In genomic region chr16:28200661-28201060, GRCh38 we compare ENCODE assay signal across 23 cellular contexts. TPM values are rescaled to one million over a fixed set of nuclear protein-coding genes. Genes with fewer than 3 reads are reported as not detected.
DNase-seq lines count a peak whose midpoint lies in the region; ATAC-seq, FAIRE-seq and TF ChIP-seq lines count a peak whose summit lies in the region.
"Had no signal": no experiment of that assay in that cellular context is flagged by ENCODE, and none has a peak within 500 bp of the region (broad histone marks: within the 10 kb centered on the region; RNA-seq: fewer than 3 reads in every experiment).

No MANE protein-coding gene starts in this region.

- no peak overlapping the region for H3K4me3 Mint-ChIP-seq in activated CD4-positive, alpha-beta T cell treated with anti-CD3 and anti-CD28 coated beads for 36 hours
- H3K4me3 Mint-ChIP-seq in nephron progenitor cell: no peak overlapping the region
- H3K4me3 Mint-ChIP-seq: natural killer cell; T-helper 1 cell treated with Interleukin-12 subunit alpha and Interleukin-12 subunit beta and Interleukin-4 antibody, amounts not matched to agents 30 μg/mL and 1 μg/mL, for 36 hours had no signal

- H3K36me3 Mint-ChIP-seq in activated CD4-positive, alpha-beta T cell treated with anti-CD3 and anti-CD28 coated beads for 36 hours (ENCODE audit: low read depth): peaks cover 33% of the 10 kb centered on the region
- peaks cover 11 to 31% of the 10 kb centered on the region in 2 donors for H3K36me3 Mint-ChIP-seq in activated naive CD4-positive, alpha-beta T cell treated with anti-CD3 and anti-CD28 coated beads, Interleukin-2, amount 50 U/mL, for 72 hours
- peaks cover 36% of the 10 kb centered on the region for H3K36me3 Mint-ChIP-seq in nephron progenitor cell (ENCODE audit: low read depth)
- H3K36me3 Mint-ChIP-seq: natural killer cell had no signal

- H3K27me3 ChIP-seq in left ventricle myocardium inferior (ENCODE audit: low read depth): no peaks in the 10 kb centered on the region
- H3K27me3 ChIP-seq: BLaER1 treated with 17β-estradiol and CSF1 and Interleukin-3, amounts not matched to agents 10 nM and 100 nM; heart right ventricle; testis had no signal

- H3K27ac ChIP-seq in left ventricle myocardium inferior (replicated peaks): no peak overlapping the region
- H3K27ac ChIP-seq: BLaER1 treated with 17β-estradiol and CSF1 and Interleukin-3, amounts not matched to agents 10 nM and 100 nM; heart right ventricle; psoas muscle; testis had no signal

- CTCF ChIA-PET in activated CD4-positive, alpha-beta T cell treated with anti-CD3 and anti-CD28 coated beads for 36 hours (lab: Charles Lee): interaction anchor here (0.7 kb wide), 1 partner anchor 14 kb away, joined by 4 read pairs; no protein-coding TSS in a partner anchor

- no peak for FAIRE-seq in GM12892 (lab: Jason Lieb, UNC)

- no peaks in the 10 kb centered on the region for H3K27me3 Mint-ChIP-seq in activated CD4-positive, alpha-beta T cell treated with anti-CD3 and anti-CD28 coated beads for 36 hours
- H3K27me3 Mint-ChIP-seq in nephron progenitor cell (ENCODE audit: low read depth, poor library complexity): no peaks in the 10 kb centered on the region

- no peak for TF ChIP-seq CTCF in nephron progenitor cell (IDR thresholded peaks at IDR 0.05)
- TF ChIP-seq CTCF in left ventricle myocardium inferior (IDR thresholded peaks at IDR 0.05; ENCODE audit: borderline replicate concordance): no peak

- H3K9me3 ChIP-seq in left ventricle myocardium inferior (replicated peaks): no peaks in the 10 kb centered on the region
- H3K9me3 ChIP-seq: BLaER1 treated with 17β-estradiol and CSF1 and Interleukin-3, amounts not matched to agents 10 nM and 100 nM; heart right ventricle; psoas muscle; testis had no signal

- no peak for DNase-seq in activated CD4-positive, alpha-beta T cell treated with anti-CD3 and anti-CD28 coated beads for 36 hours
- DNase-seq in activated CD4-positive, alpha-beta T cell treated with anti-CD3 and anti-CD28 coated beads for 4 hours: no peak
- DNase-seq in GM12892 (ENCODE audit: insufficient read length) (no peak), nephron progenitor cell (no peak), left ventricle myocardium inferior (no peak), H4 (ENCODE audit: low spot score) (no peak), middle frontal gyrus (ENCODE audit: extremely low spot score, low spot score) (no peak)
- DNase-seq in activated naive CD4-positive, alpha-beta T cell treated with anti-CD3 and anti-CD28 coated beads, Interleukin-2, amount 50 U/mL, for 72 hours (ENCODE audit: low spot score in 2 of 2): no peak
- DNase-seq: activated T-cell treated with anti-CD3 and anti-CD28 coated beads for 4 hours, DMS79, heart right ventricle, natural killer cell, NCI-H1092 treated with DMSO at 0.1 percent for 48 hours, NCI-H2107, NCI-H69, OCI-M1, psoas muscle, SIG-M5, testis had no signal

- H3K4me1 ChIP-seq in left ventricle myocardium inferior: peaks cover 15% of the 10 kb centered on the region
- H3K4me1 ChIP-seq: testis had no signal

- no peaks in the 10 kb centered on the region for H3K9me3 Mint-ChIP-seq in activated CD4-positive, alpha-beta T cell treated with anti-CD3 and anti-CD28 coated beads for 36 hours (ENCODE audit: low read depth)
- no peaks in the 10 kb centered on the region for H3K9me3 Mint-ChIP-seq in activated naive CD4-positive, alpha-beta T cell treated with anti-CD3 and anti-CD28 coated beads, Interleukin-2, amount 50 U/mL, for 72 hours
- no peaks in the 10 kb centered on the region for H3K9me3 Mint-ChIP-seq in nephron progenitor cell
- H3K9me3 Mint-ChIP-seq: natural killer cell; T-helper 1 cell treated with Interleukin-12 subunit alpha and Interleukin-12 subunit beta and Interleukin-4 antibody, amounts not matched to agents 30 μg/mL and 1 μg/mL, for 36 hours had no signal

- no peak overlapping the region for H3K4me3 ChIP-seq in left ventricle myocardium inferior
- H3K4me3 ChIP-seq: BLaER1 treated with 17β-estradiol and CSF1 and Interleukin-3, amounts not matched to agents 10 nM and 100 nM; heart right ventricle; psoas muscle; skin epidermis; testis had no signal

- POLR2A ChIA-PET in activated CD4-positive, alpha-beta T cell treated with anti-CD3 and anti-CD28 coated beads for 36 hours (lab: Charles Lee): interaction anchor here (0.8 kb wide), 1 partner anchor 62 kb away, joined by 3 read pairs; no protein-coding TSS in a partner anchor

- 0 out of 2 replicates have a peak, but pooled peaks have one; percentile 29 for TF ChIP-seq POLR2A in GM12892 (IDR thresholded peaks at IDR 0.05; ENCODE audit: low read depth, low read length)

- H3K4me1 Mint-ChIP-seq in activated CD4-positive, alpha-beta T cell treated with anti-CD3 and anti-CD28 coated beads for 36 hours: peaks cover 34% of the 10 kb centered on the region
- peaks cover 21% of the 10 kb centered on the region for H3K4me1 Mint-ChIP-seq in nephron progenitor cell

- H3K36me3 ChIP-seq in left ventricle myocardium inferior: peaks cover 48% of the 10 kb centered on the region

- no peak for ATAC-seq in activated CD4-positive, alpha-beta T cell treated with anti-CD3 and anti-CD28 coated beads for 36 hours
- no peak for ATAC-seq in activated naive CD4-positive, alpha-beta T cell treated with anti-CD3 and anti-CD28 coated beads, Interleukin-2, amount 50 U/mL, for 72 hours
- ATAC-seq: activated CD4-positive, CD25-positive, alpha-beta regulatory T cell treated with anti-CD3 and anti-CD28 coated beads, Interleukin-2, amount 50 U/mL, for 24 hours; heart right ventricle; natural killer cell; psoas muscle had no signal

- intact Hi-C loops in activated CD4-positive, alpha-beta T cell treated with anti-CD3 and anti-CD28 coated beads for 36 hours (cut with DNase I, micrococcal nuclease): no loop called here
- intact Hi-C loops in left ventricle myocardium inferior (cut with micrococcal nuclease): no loop called here

- H3K27ac Mint-ChIP-seq in activated CD4-positive, alpha-beta T cell treated with anti-CD3 and anti-CD28 coated beads for 36 hours: peak overlapping the region; percentile 74
- peak overlapping the region; percentile 72 to 89 for H3K27ac Mint-ChIP-seq in activated naive CD4-positive, alpha-beta T cell treated with anti-CD3 and anti-CD28 coated beads, Interleukin-2, amount 50 U/mL, for 72 hours
- peak overlapping the region; percentile 90 for H3K27ac Mint-ChIP-seq in nephron progenitor cell

RNA-seq across cellular contexts. Expression of gene XPO6, which starts 11.1 kb away (rescaled TPM):
- 100 to 1,000 TPM; 241 to 368 TPM for total RNA-seq in activated CD4-positive, alpha-beta T cell treated with anti-CD3 and anti-CD28 coated beads for 36 hours
- 87.5 TPM for polyA plus RNA-seq in GM12892 (2012; ENCODE audit: missing spikeins)
- total RNA-seq in activated naive CD4-positive, alpha-beta T cell treated with anti-CD3 and anti-CD28 coated beads, Interleukin-2, amount 50 U/mL, for 72 hours: 100 to 1,000 TPM; 204 to 278 TPM
- 26.4 TPM for total RNA-seq in left ventricle myocardium inferior
- 46.8 and 54.2 TPM in 2 replicates for total RNA-seq in H4 (2014; rRNA removed; shearing (Covaris generic))
